In the genomic region with DNA sequence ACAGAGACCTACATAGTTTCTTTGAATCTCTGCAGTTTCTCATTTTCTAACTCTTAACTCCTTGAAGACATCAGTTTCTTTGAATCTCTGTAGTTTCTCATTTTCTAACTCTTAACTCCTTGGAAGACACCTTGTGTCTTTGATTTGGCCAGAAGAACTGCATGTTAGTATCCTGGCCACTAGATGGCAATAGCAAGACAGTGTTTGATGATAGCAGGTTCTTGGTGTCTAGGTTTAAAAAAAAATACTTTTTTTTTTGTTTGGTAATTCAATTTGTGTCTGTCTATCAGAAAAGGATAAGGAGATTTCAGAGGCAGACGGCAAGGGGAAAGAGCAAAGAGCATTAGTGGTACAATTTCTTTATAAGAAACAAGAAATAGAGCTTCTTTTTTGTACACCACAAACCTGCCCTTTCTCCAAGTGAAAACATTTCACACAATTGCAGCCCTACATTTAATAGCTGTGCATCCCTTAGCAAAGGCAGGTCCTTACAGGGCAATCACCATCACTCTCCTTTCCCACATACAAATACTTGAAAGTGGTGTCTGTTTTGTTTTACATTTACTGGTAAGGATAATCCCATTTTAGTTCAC, we compare ENCODE assay signal across 1 cellular context.
TF ChIP-seq lines count a peak whose summit lies in the region.

No MANE protein-coding gene starts in this region.

TF ChIP-seq in WTC11, 78 proteins besides CTCF, POLR2A, EP300 and RAD21 (continued from another document):
- TF ChIP-seq HMGA2 (CRISPR knock-in tag; IDR thresholded peaks at IDR 0.05) (no peak), SP1 (CRISPR knock-in tag; conservative IDR thresholded peaks at IDR 0.05) (no peak), ETV6 (CRISPR knock-in tag; IDR thresholded peaks at IDR 0.05) (no peak)
- TF ChIP-seq, protein P1, sequence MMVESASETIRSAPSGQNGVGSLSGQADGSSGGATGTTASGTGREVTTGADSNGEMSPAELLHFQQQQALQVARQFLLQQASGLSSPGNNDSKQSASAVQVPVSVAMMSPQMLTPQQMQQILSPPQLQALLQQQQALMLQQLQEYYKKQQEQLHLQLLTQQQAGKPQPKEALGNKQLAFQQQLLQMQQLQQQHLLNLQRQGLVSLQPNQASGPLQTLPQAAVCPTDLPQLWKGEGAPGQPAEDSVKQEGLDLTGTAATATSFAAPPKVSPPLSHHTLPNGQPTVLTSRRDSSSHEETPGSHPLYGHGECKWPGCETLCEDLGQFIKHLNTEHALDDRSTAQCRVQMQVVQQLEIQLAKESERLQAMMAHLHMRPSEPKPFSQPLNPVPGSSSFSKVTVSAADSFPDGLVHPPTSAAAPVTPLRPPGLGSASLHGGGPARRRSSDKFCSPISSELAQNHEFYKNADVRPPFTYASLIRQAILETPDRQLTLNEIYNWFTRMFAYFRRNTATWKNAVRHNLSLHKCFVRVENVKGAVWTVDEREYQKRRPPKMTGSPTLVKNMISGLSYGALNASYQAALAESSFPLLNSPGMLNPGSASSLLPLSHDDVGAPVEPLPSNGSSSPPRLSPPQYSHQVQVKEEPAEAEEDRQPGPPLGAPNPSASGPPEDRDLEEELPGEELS (CRISPR knock-in tag; IDR thresholded peaks at IDR 0.05) = no peak
- TF ChIP-seq, protein P2, sequence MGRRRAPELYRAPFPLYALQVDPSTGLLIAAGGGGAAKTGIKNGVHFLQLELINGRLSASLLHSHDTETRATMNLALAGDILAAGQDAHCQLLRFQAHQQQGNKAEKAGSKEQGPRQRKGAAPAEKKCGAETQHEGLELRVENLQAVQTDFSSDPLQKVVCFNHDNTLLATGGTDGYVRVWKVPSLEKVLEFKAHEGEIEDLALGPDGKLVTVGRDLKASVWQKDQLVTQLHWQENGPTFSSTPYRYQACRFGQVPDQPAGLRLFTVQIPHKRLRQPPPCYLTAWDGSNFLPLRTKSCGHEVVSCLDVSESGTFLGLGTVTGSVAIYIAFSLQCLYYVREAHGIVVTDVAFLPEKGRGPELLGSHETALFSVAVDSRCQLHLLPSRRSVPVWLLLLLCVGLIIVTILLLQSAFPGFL (CRISPR knock-in tag; IDR thresholded peaks at IDR 0.05; ENCODE audit: borderline replicate concordance) = no peak
